In the genomic region with DNA sequence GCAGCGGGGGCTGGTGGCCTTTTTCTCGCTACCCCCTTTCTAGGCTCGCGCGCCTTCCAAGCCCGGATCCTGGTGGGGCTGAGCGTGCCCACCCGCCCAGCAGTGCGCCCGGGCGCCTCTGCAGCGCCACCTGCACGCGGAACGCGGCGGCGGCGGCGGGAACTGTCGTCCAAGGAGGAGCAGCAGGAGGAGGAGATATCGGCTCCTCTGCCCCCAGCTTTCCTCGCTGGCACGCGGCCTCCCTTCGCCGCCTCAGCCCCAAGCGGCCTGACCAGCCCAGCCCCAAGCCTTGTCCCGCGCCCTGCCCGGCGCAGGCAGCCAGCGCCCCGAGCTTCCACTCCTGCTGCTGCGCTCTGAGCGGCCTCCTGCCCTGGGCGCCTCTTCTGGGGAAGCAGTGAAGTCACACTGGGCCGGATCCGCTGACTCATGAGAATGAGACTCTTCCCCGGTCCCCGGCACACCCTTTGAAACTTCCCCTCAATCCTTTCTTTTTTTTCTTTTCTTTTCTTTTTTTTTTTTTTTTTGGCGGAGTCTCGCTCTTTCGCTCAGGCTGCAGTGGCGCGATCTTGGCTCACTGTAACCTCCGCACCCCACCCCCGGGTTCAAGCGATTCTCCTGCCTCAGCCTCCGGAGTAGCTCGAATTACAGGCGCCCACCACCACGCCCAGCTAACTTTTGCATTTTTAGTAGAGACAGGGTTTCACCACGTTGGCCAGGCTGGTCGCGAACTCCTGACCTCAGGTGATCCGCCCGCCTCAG, we compare ENCODE assay signal across 8 cellular contexts. TPM values are rescaled to one million over a fixed set of nuclear protein-coding genes. Genes with fewer than 3 reads are reported as not detected.
DNase-seq lines count a peak whose midpoint lies in the region; ATAC-seq and TF ChIP-seq lines count a peak whose summit lies in the region.

No MANE protein-coding gene starts in this region.

- peak overlapping the region; percentile 45 for H3K4me3 ChIP-seq in upper lobe of right lung

- H3K4me3 Mint-ChIP-seq in activated naive CD8-positive, alpha-beta T cell = peak overlapping the region; percentile 67

- H3K27me3 ChIP-seq in upper lobe of right lung = no peaks in the 10 kb centered on the region

- H3K27me3 Mint-ChIP-seq in activated naive CD8-positive, alpha-beta T cell = no peaks in the 10 kb centered on the region

- peak; percentile 51 for ATAC-seq in HG03378 (IDR thresholded peaks at IDR 0.05; ENCODE audit: unreplicated experiment)
- ATAC-seq in upper lobe of right lung = peak; percentile 92

- no peaks in the 10 kb centered on the region for H3K9me3 Mint-ChIP-seq in activated naive CD8-positive, alpha-beta T cell (ENCODE audit: low read depth)

- peaks cover 4% of the 10 kb centered on the region for H3K4me1 ChIP-seq in upper lobe of right lung

- H3K9me3 ChIP-seq in upper lobe of right lung = no peaks in the 10 kb centered on the region

- H3K36me3 Mint-ChIP-seq in activated naive CD8-positive, alpha-beta T cell = no peaks in the 10 kb centered on the region

- DNase-seq in AG09319 (ENCODE audit: extremely low read depth, low read depth) = no peak
- peak; percentile 43 for DNase-seq in SK-N-DZ (ENCODE audit: low spot score)
- peak; percentile 92 for DNase-seq in cardiac septum (ENCODE audit: low spot score)
- peak in 9 of 10 donors; percentile 42 to 94 (median 64) for DNase-seq in posterior cingulate gyrus
- DNase-seq in upper lobe of right lung = peak; percentile 81

- intact Hi-C loops in cardiac septum (cut with DNase I) (loop anchor here (1.0 to 5.0 kb wide), 2 partner anchors 40 to 51 kb away; a partner anchor contains a TSS), posterior cingulate gyrus (cut with DNase I) (loop anchor here (5.0 kb wide), 1 partner anchor 39 kb away; no protein-coding TSS in a partner anchor), upper lobe of right lung (cut with DNase I) (no loop called here)

- H3K27ac Mint-ChIP-seq in activated naive CD8-positive, alpha-beta T cell = peak overlapping the region; percentile 61

- peak; percentile 32 for TF ChIP-seq CTCF in AG09319 (IDR thresholded peaks at IDR 0.05; ENCODE audit: low read depth, low read length)
- peak; percentile 67 for TF ChIP-seq CTCF in upper lobe of right lung (IDR thresholded peaks at IDR 0.05)

- peaks cover 6% of the 10 kb centered on the region for H3K4me1 Mint-ChIP-seq in activated naive CD8-positive, alpha-beta T cell (ENCODE audit: low read depth)

- no peaks in the 10 kb centered on the region for H3K36me3 ChIP-seq in upper lobe of right lung

- TF ChIP-seq POLR2A in GM19193 (IDR thresholded peaks at IDR 0.05; ENCODE audit: extremely low read depth, insufficient read depth, insufficient read length) = peak; percentile 24

- peak overlapping the region; percentile 63 for H3K27ac ChIP-seq in upper lobe of right lung

RNA-seq across cellular contexts. Expression of a gene that starts 10.6 kb away (rescaled TPM):
- 4.1 and 4.9 TPM in 2 replicates for polyA plus RNA-seq in SK-N-DZ (2014; cell fraction: cytosol; rRNA removed)
- polyA plus RNA-seq in SK-N-DZ (2014; cell fraction: nucleus; rRNA removed) = 2.7 and 3.9 TPM in 2 replicates
- 3.7 TPM for total RNA-seq in cardiac septum
- total RNA-seq in upper lobe of right lung = 23.8 TPM

RNA-seq across cellular contexts. Expression of a gene that starts 44.7 kb away (rescaled TPM):
- 29.8 and 31.4 TPM in 2 replicates for polyA plus RNA-seq in SK-N-DZ (2014; cell fraction: cytosol; rRNA removed)
- 26.0 and 29.0 TPM in 2 replicates for polyA plus RNA-seq in SK-N-DZ (2014; cell fraction: nucleus; rRNA removed)
- total RNA-seq in cardiac septum = 97.3 TPM
- 23.2 TPM for total RNA-seq in upper lobe of right lung

RNA-seq across cellular contexts. Expression of a gene that starts 50.8 kb away (rescaled TPM):
- polyA plus RNA-seq in SK-N-DZ (2014; cell fraction: cytosol; rRNA removed) = 27.6 and 28.8 TPM in 2 replicates
- polyA plus RNA-seq in SK-N-DZ (2014; cell fraction: nucleus; rRNA removed) = 16.1 and 28.2 TPM in 2 replicates
- total RNA-seq in cardiac septum (1.2 TPM), upper lobe of right lung (0.75 TPM)
